In the genomic region with DNA sequence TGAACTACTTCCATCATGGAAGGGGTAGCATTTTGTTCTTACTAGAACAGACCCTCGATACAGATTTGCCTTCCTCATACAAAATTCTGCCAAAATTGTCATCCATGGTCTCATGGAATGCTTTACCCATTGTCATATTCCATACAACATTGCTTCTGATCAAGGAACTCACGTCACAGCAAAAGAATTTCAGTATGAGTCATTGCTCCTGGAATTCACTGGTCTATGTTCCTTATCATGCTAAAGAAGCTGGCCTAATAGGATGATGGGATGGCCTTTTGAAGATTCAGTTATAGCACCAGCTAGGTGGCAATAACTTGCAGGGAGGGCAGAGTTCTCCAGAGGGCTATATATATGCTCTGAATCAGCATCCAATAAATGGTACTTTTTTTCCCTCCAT, we compare ENCODE assay signal across 12 cellular contexts. TPM values are rescaled to one million over a fixed set of nuclear protein-coding genes. Genes with fewer than 3 reads are reported as not detected.
DNase-seq lines count a peak whose midpoint lies in the region; ATAC-seq and TF ChIP-seq lines count a peak whose summit lies in the region.
"Had no signal": no experiment of that assay in that cellular context is flagged by ENCODE, and none has a peak within 500 bp of the region (broad histone marks: within the 10 kb centered on the region; RNA-seq: fewer than 3 reads in every experiment).

No MANE protein-coding gene starts in this region.

- H3K36me3 Mint-ChIP-seq in GM23338 (ENCODE audit: low read depth), result no peaks in the 10 kb centered on the region
- H3K36me3 Mint-ChIP-seq in CD8-positive, alpha-beta memory T cell, result peaks cover 0 to 2% (median 0%) of the 10 kb centered on the region in 3 donors

- ATAC-seq in GM23338 (peak; percentile 23; the same call in 1 of the 3 replicates), GM18907 (IDR thresholded peaks at IDR 0.05; ENCODE audit: unreplicated experiment) (no peak)
- ATAC-seq: activated T-cell treated with anti-CD3 and anti-CD28 coated beads, Interleukin-2, amount 50 U/mL, for 72 hours had no signal

- no peaks in the 10 kb centered on the region for H3K4me1 ChIP-seq in GM23338 (ENCODE audit: insufficient read depth)
- H3K4me1 ChIP-seq in fibroblast of lung (ENCODE audit: control insufficient read depth, extremely low read depth, insufficient read depth, low read length), result peaks cover 4% of the 10 kb centered on the region
- no peaks in the 10 kb centered on the region for H3K4me1 ChIP-seq in CD8-positive, alpha-beta memory T cell (ENCODE audit: insufficient read depth, low read length)
- H3K4me1 ChIP-seq: uterus had no signal

- in situ Hi-C loops in KBM-7 (cut with MboI; ENCODE audit: low pct_unique_long_range_greater_than_20kb, low sequenced_read_pairs), result loop anchor here (25.0 kb wide), 1 partner anchor 197 kb away; a partner anchor contains a TSS

- peaks cover 7% of the 10 kb centered on the region for H3K4me1 Mint-ChIP-seq in GM23338
- H3K4me1 Mint-ChIP-seq in CD8-positive, alpha-beta memory T cell, result peaks cover 4 to 15% (median 13%) of the 10 kb centered on the region in 3 donors

- H3K79me2 ChIP-seq in GM23338 (replicated peaks; ENCODE audit: insufficient read depth), result no peaks in the 10 kb centered on the region
- H3K79me2 ChIP-seq in fibroblast of lung (ENCODE audit: control insufficient read depth, insufficient read depth, low read length), result no peaks in the 10 kb centered on the region

- no peaks in the 10 kb centered on the region for H3F3A ChIP-seq in GM23338 (replicated peaks; ENCODE audit: low read depth)

- DNase-seq in GM23338 (ENCODE audit: low spot score) (peak; percentile 51), RWPE1 (ENCODE audit: low spot score) (peak; percentile 78), fibroblast of lung (ENCODE audit: low read depth in 2 of 2) (peak; percentile 72 to 86), non-pigmented ciliary epithelial cell (ENCODE audit: low read depth) (peak; percentile 68), KBM-7 (no peak), T-helper 9 cell (no peak)
- no peak for DNase-seq in CD8-positive, alpha-beta memory T cell
- DNase-seq: activated T-cell treated with anti-CD3 and anti-CD28 coated beads, Interleukin-2, amount 50 U/mL, for 72 hours; NCI-H774; uterus had no signal

- H3K4me3 ChIP-seq in GM23338 (no peak overlapping the region), fibroblast of lung (replicated peaks in 1 of 4; ENCODE audit: control extremely low read depth in 1 of 4, insufficient read depth in 1 of 4, low read depth in 3 of 4, low read length in 4 of 4) (no peak overlapping the region)
- no peak overlapping the region for H3K4me3 ChIP-seq in CD8-positive, alpha-beta memory T cell (ENCODE audit: low read length)
- H3K4me3 ChIP-seq: coronary artery, uterus had no signal

- H3K4me3 Mint-ChIP-seq in GM23338, result no peak overlapping the region
- H3K4me3 Mint-ChIP-seq in CD8-positive, alpha-beta memory T cell, result no peak overlapping the region
- H3K4me3 Mint-ChIP-seq: activated T-cell treated with anti-CD3 and anti-CD28 coated beads, Interleukin-2, amount 50 U/mL, for 72 hours had no signal

- no peaks in the 10 kb centered on the region for H3K9me3 ChIP-seq in fibroblast of lung (ENCODE audit: control insufficient read depth, insufficient read depth, low read depth, low read length)
- H3K9me3 ChIP-seq in CD8-positive, alpha-beta memory T cell (ENCODE audit: low read length), result no peaks in the 10 kb centered on the region
- H3K9me3 ChIP-seq: uterus had no signal

- POLR2A ChIA-PET in RWPE1 (lab: Yijun Ruan, JAX; ENCODE audit: low non-redundant PET), result no interaction called here
- POLR2A ChIA-PET in CD8-positive, alpha-beta memory T cell (lab: Charles Lee), result no interaction called here

- CTCF ChIA-PET in RWPE1 (lab: Yijun Ruan, JAX), result interaction anchor here (0.6 to 1.0 kb wide), 2 partner anchors 13 to 192 kb away, joined by 3 read pairs; no protein-coding TSS in a partner anchor
- CTCF ChIA-PET in CD8-positive, alpha-beta memory T cell (lab: Charles Lee), result no interaction called here

- H3K27me3 Mint-ChIP-seq in GM23338 (ENCODE audit: insufficient read depth, low read depth, poor library complexity), result no peaks in the 10 kb centered on the region
- peaks cover 0 to 1% of the 10 kb centered on the region in 2 donors for H3K27me3 Mint-ChIP-seq in CD8-positive, alpha-beta memory T cell

- H4K20me1 ChIP-seq in GM23338 (replicated peaks; ENCODE audit: insufficient read depth) (no peaks in the 10 kb centered on the region), fibroblast of lung (ENCODE audit: control insufficient read depth, extremely low read depth, insufficient read depth, low read length) (no peaks in the 10 kb centered on the region)

- no peak overlapping the region for H3K27ac Mint-ChIP-seq in GM23338
- no peak overlapping the region for H3K27ac Mint-ChIP-seq in CD8-positive, alpha-beta memory T cell
- H3K27ac Mint-ChIP-seq: activated T-cell treated with anti-CD3 and anti-CD28 coated beads, Interleukin-2, amount 50 U/mL, for 72 hours had no signal

- H3K4me2 ChIP-seq in GM23338 (no peak overlapping the region), fibroblast of lung (ENCODE audit: extremely low read depth, insufficient read depth, low read length) (no peak overlapping the region)

- no peaks in the 10 kb centered on the region for H3K36me3 ChIP-seq in GM23338 (ENCODE audit: insufficient read depth)
- no peaks in the 10 kb centered on the region for H3K36me3 ChIP-seq in fibroblast of lung (ENCODE audit: control insufficient read depth, insufficient read depth, low read length)
- H3K36me3 ChIP-seq in CD8-positive, alpha-beta memory T cell (ENCODE audit: insufficient read depth, low read length), result no peaks in the 10 kb centered on the region
- H3K36me3 ChIP-seq: uterus had no signal

- no peak overlapping the region for H3K27ac ChIP-seq in GM23338 (ENCODE audit: low read depth)
- H3K27ac ChIP-seq in RWPE1, result no peak overlapping the region
- H3K27ac ChIP-seq in fibroblast of lung (ENCODE audit: insufficient read depth, low read length), result no peak overlapping the region
- no peak overlapping the region for H3K27ac ChIP-seq in CD8-positive, alpha-beta memory T cell (ENCODE audit: low read depth, low read length)
- H3K27ac ChIP-seq: coronary artery, uterus had no signal

- no peak for TF ChIP-seq CTCF in GM23338 (conservative IDR thresholded peaks at IDR 0.05; ENCODE audit: low read depth in 2 of 2)
- no peak for TF ChIP-seq CTCF in RWPE1 (conservative IDR thresholded peaks at IDR 0.05; ENCODE audit: low read depth)
- no peak for TF ChIP-seq CTCF in fibroblast of lung (conservative IDR thresholded peaks at IDR 0.05 in 1 of 2, IDR thresholded peaks at IDR 0.05 in 1 of 2; ENCODE audit: low read depth in 1 of 2, low read length in 2 of 2)

- no peaks in the 10 kb centered on the region for H3K27me3 ChIP-seq in GM23338 (ENCODE audit: insufficient read depth)
- H3K27me3 ChIP-seq in fibroblast of lung (ENCODE audit: control insufficient read depth, insufficient read depth, low read length), result no peaks in the 10 kb centered on the region
- H3K27me3 ChIP-seq in CD8-positive, alpha-beta memory T cell (ENCODE audit: insufficient read depth, low read length, poor library complexity, severe bottlenecking), result no peaks in the 10 kb centered on the region
- H3K27me3 ChIP-seq: uterus had no signal

- peaks cover 3% of the 10 kb centered on the region; the same call in 1 of the 2 replicates for H3K9me2 ChIP-seq in GM23338 (ENCODE audit: insufficient read depth)

- H3K9ac ChIP-seq in fibroblast of lung (ENCODE audit: insufficient read depth, low read length), result no peak overlapping the region

- H2AFZ ChIP-seq in GM23338, result no peak overlapping the region
- H2AFZ ChIP-seq in fibroblast of lung (ENCODE audit: low read length), result no peak overlapping the region

- H3K9me3 Mint-ChIP-seq in GM23338, result no peaks in the 10 kb centered on the region
- H3K9me3 Mint-ChIP-seq in CD8-positive, alpha-beta memory T cell, result no peaks in the 10 kb centered on the region
- H3K9me3 Mint-ChIP-seq: activated T-cell treated with anti-CD3 and anti-CD28 coated beads, Interleukin-2, amount 50 U/mL, for 72 hours had no signal

TF ChIP-seq in GM23338, 12 proteins besides CTCF, POLR2A, EP300 and RAD21 (continues in another document):
- TF ChIP-seq CREB1 (CRISPR knock-in tag; IDR thresholded peaks at IDR 0.05; ENCODE audit: low read depth) (no peak), ZNF331 (CRISPR knock-in tag; IDR thresholded peaks at IDR 0.05; ENCODE audit: low read depth) (no peak)

RNA-seq across cellular contexts. Expression of a gene that starts 18.2 kb away (rescaled TPM):
- 20.7 and 27.9 TPM in 2 replicates for total RNA-seq in GM23338 (2014; rRNA removed; shearing (Covaris generic))
- polyA plus RNA-seq in GM23338 (2016; fragmentation: Nextera tagmentation; extraction: Ambion mirVana), result 7.7 and 8.2 TPM in 2 replicates
- 79.4 and 97.8 TPM in 2 replicates for total RNA-seq in fibroblast of lung
- polyA plus RNA-seq in fibroblast of lung, result 30.7 and 36.4 TPM in 2 replicates
- 13.5 and 18.1 TPM in 2 replicates for polyA plus RNA-seq in fibroblast of lung (2012)
- polyA minus RNA-seq in fibroblast of lung (ENCODE audit: low replicate concordance), result 9.9 and 11.3 TPM in 2 replicates
- 10 to 100 TPM; 15.9 to 16.0 TPM for total RNA-seq in CD8-positive, alpha-beta memory T cell
- polyA plus RNA-seq in CD8-positive, alpha-beta memory T cell, result 8.8 TPM

Comparison
In these comparisons a context has a peak if more than half of its experiments do, and no peak if none do; other contexts are left out.
1. DNase-seq: peak in GM23338 (single experiment), RWPE1 (single experiment), fibroblast of lung (2 of 2) and non-pigmented ciliary epithelial cell (single experiment); none in KBM-7 (single experiment), CD8-positive, alpha-beta memory T cell (0 of 5) and T-helper 9 cell (single experiment).